9 cellular contexts compared by ENCODE assay signal in genomic region chr3:39101022-39101689, GRCh38. TPM values are rescaled to one million over a fixed set of nuclear protein-coding genes. Genes with fewer than 3 reads are reported as not detected.
DNase-seq lines count a peak whose midpoint lies in the region; ATAC-seq lines count a peak whose summit lies in the region.
"Had no signal": no experiment of that assay in that cellular context is flagged by ENCODE, and none has a peak within 500 bp of the region (broad histone marks: within the 10 kb centered on the region; RNA-seq: fewer than 3 reads in every experiment).

No MANE protein-coding gene starts in this region.

- ATAC-seq in HG02763 (IDR thresholded peaks at IDR 0.05; ENCODE audit: unreplicated experiment) (peak; percentile 55), HG03039 (IDR thresholded peaks at IDR 0.05; ENCODE audit: unreplicated experiment) (no peak)
- ATAC-seq in stimulated activated effector memory CD8-positive, alpha-beta T cell treated with anti-CD3 and anti-CD28 coated beads, Interleukin-12 subunit alpha, Interleukin-12 subunit beta, amount 100 ng/mL, for 72 hours: peak; percentile 74

- DNase-seq in activated effector memory CD4-positive, alpha-beta T cell treated with anti-CD3 and anti-CD28 coated beads, Interleukin-2, amount 50 U/mL, for 16 hours: peak; percentile 79
- DNase-seq in activated effector memory CD4-positive, alpha-beta T cell treated with Interleukin-2 at 50 U/mL for 16 hours: no peak
- DNase-seq in RKO (ENCODE audit: low spot score): peak; percentile 48
- peak; percentile 62 for DNase-seq in adipocyte (ENCODE audit: low read depth)
- DNase-seq in immature natural killer cell: peak; percentile 38 to 50 (median 48)
- peak; percentile 26 to 68 for DNase-seq in stimulated activated effector memory CD8-positive, alpha-beta T cell treated with anti-CD3 and anti-CD28 coated beads, Interleukin-12 subunit alpha, Interleukin-12 subunit beta, amount 100 ng/mL, for 72 hours (ENCODE audit: low spot score in 2 of 2)

- peaks cover 0 to 11% (median 5%) of the 10 kb centered on the region in 3 donors for H3K36me3 Mint-ChIP-seq in immature natural killer cell
- H3K36me3 Mint-ChIP-seq in stimulated activated effector memory CD8-positive, alpha-beta T cell treated with anti-CD3 and anti-CD28 coated beads, Interleukin-12 subunit alpha, Interleukin-12 subunit beta, amount 100 ng/mL, for 72 hours: peaks cover 17% of the 10 kb centered on the region

- no peaks in the 10 kb centered on the region for H3K27me3 ChIP-seq in adipocyte (replicated peaks; ENCODE audit: control insufficient read depth, insufficient read depth, low read length)
- H3K27me3 ChIP-seq: vagina had no signal

- peaks cover 44% of the 10 kb centered on the region for H3K36me3 ChIP-seq in adipocyte (ENCODE audit: control insufficient read depth, insufficient read depth, low read length, severe bottlenecking)

- H3K27me3 Mint-ChIP-seq in immature natural killer cell (ENCODE audit: low read depth in 3 of 3): peaks cover 1 to 12% (median 2%) of the 10 kb centered on the region in 3 donors

- H3K9me3 Mint-ChIP-seq in immature natural killer cell: no peaks in the 10 kb centered on the region
- H3K9me3 Mint-ChIP-seq in stimulated activated effector memory CD8-positive, alpha-beta T cell treated with anti-CD3 and anti-CD28 coated beads, Interleukin-12 subunit alpha, Interleukin-12 subunit beta, amount 100 ng/mL, for 72 hours: no peaks in the 10 kb centered on the region

- no peak overlapping the region for H3K4me3 ChIP-seq in adipocyte (ENCODE audit: low read length)
- H3K4me3 ChIP-seq: vagina had no signal

- H3K9me3 ChIP-seq in adipocyte (ENCODE audit: control insufficient read depth, low read length): no peaks in the 10 kb centered on the region
- H3K9me3 ChIP-seq: vagina had no signal

- H3K27ac Mint-ChIP-seq in immature natural killer cell: no peak overlapping the region
- peak overlapping the region; percentile 74 for H3K27ac Mint-ChIP-seq in stimulated activated effector memory CD8-positive, alpha-beta T cell treated with anti-CD3 and anti-CD28 coated beads, Interleukin-12 subunit alpha, Interleukin-12 subunit beta, amount 100 ng/mL, for 72 hours

- H3K4me1 ChIP-seq in adipocyte (ENCODE audit: control insufficient read depth, insufficient read depth, low read length): peaks cover 48% of the 10 kb centered on the region

- no peak overlapping the region for H3K9ac ChIP-seq in adipocyte (ENCODE audit: low read length)

- no peak overlapping the region for H3K4me3 Mint-ChIP-seq in immature natural killer cell
- no peak overlapping the region for H3K4me3 Mint-ChIP-seq in stimulated activated effector memory CD8-positive, alpha-beta T cell treated with anti-CD3 and anti-CD28 coated beads, Interleukin-12 subunit alpha, Interleukin-12 subunit beta, amount 100 ng/mL, for 72 hours

- peaks cover 6 to 12% of the 10 kb centered on the region in 2 donors for H3K4me1 Mint-ChIP-seq in immature natural killer cell
- peaks cover 43% of the 10 kb centered on the region for H3K4me1 Mint-ChIP-seq in stimulated activated effector memory CD8-positive, alpha-beta T cell treated with anti-CD3 and anti-CD28 coated beads, Interleukin-12 subunit alpha, Interleukin-12 subunit beta, amount 100 ng/mL, for 72 hours

RNA-seq across cellular contexts. Expression of gene GORASP1, which starts 6.3 kb away (rescaled TPM):
- polyA plus RNA-seq in immature natural killer cell: 1 to 10 TPM; 5.3 to 7.8 (median 5.4) TPM

RNA-seq across cellular contexts. Expression of gene TTC21A, which starts 6.3 kb away (rescaled TPM):
- under 1 TPM in 2 of 3 donors, not detected in 1; 0.39 to 0.45 TPM for polyA plus RNA-seq in immature natural killer cell

RNA-seq across cellular contexts. Expression of gene WDR48, which starts 49.3 kb away (rescaled TPM):
- 10 to 100 TPM; 28.0 to 41.7 (median 31.2) TPM for polyA plus RNA-seq in immature natural killer cell

RNA-seq across cellular contexts. Expression of gene SCN11A, which starts 49.4 kb away (rescaled TPM):
- not detected for polyA plus RNA-seq in immature natural killer cell

RNA-seq across cellular contexts. Expression of gene CSRNP1, which starts 52.2 kb away (rescaled TPM):
- polyA plus RNA-seq in immature natural killer cell: 10 to 100 TPM; 42.1 to 46.6 (median 43.4) TPM
